9 cellular contexts compared by ENCODE assay signal in genomic region chr10:113381906-113382562, GRCh38.
DNase-seq lines count a peak whose midpoint lies in the region; ATAC-seq and TF ChIP-seq lines count a peak whose summit lies in the region.
"Had no signal": no experiment of that assay in that cellular context is flagged by ENCODE, and none has a peak within 500 bp of the region (broad histone marks: within the 10 kb centered on the region; RNA-seq: fewer than 3 reads in every experiment).

No MANE protein-coding gene starts in this region.

- peak overlapping the region; percentile 70 for H3K27ac Mint-ChIP-seq in stimulated activated naive B cell treated with anti-CD40 and anti-IgM and Interleukin-4, amounts not matched to agents 10 μg/mL and 1 μg/mL and 100 μg/mL, for 72 hours
- H3K27ac Mint-ChIP-seq: activated naive CD4-positive, alpha-beta T cell treated with anti-CD3 and anti-CD28 coated beads, Interleukin-2, amount 50 U/mL, for 72 hours had no signal

- H3K27me3 Mint-ChIP-seq in stimulated activated naive B cell treated with anti-CD40 and anti-IgM and Interleukin-4, amounts not matched to agents 10 μg/mL and 1 μg/mL and 100 μg/mL, for 72 hours, result peaks cover 12 to 19% of the 10 kb centered on the region in 2 donors

- H3K4me1 ChIP-seq in ACC112 (ENCODE audit: control insufficient read depth, insufficient read depth, low read length, unreplicated experiment), result peaks cover 28% of the 10 kb centered on the region

- H2AFZ ChIP-seq in ACC112 (ENCODE audit: low read length, unreplicated experiment), result peak overlapping the region; percentile 76

- H3K36me3 ChIP-seq in ACC112 (ENCODE audit: insufficient read depth, low read length), result no peaks in the 10 kb centered on the region

- DNase-seq in RPMI8226 (peak; percentile 50), fibroblast of the aortic adventitia (ENCODE audit: low read depth) (peak; percentile 48), superior temporal gyrus (ENCODE audit: extremely low spot score) (no peak)
- no peak for DNase-seq in stimulated activated naive B cell treated with anti-CD40 and anti-IgM and Interleukin-4, amounts not matched to agents 10 μg/mL and 1 μg/mL and 100 μg/mL, for 72 hours

- peaks cover 17% of the 10 kb centered on the region for H3K27me3 ChIP-seq in ACC112 (ENCODE audit: insufficient read depth, low read length)

- TF ChIP-seq CTCF in fibroblast of the aortic adventitia (IDR thresholded peaks at IDR 0.05; ENCODE audit: insufficient read depth, low read length), result no peak

- no peaks in the 10 kb centered on the region for H3K79me2 ChIP-seq in ACC112 (ENCODE audit: control insufficient read depth, insufficient read depth, low read length, unreplicated experiment)

- ATAC-seq in GM19452 (IDR thresholded peaks at IDR 0.05; ENCODE audit: unreplicated experiment) (peak; percentile 63), GM21717 (IDR thresholded peaks at IDR 0.05; ENCODE audit: unreplicated experiment) (no peak), HG02588 (IDR thresholded peaks at IDR 0.05; ENCODE audit: unreplicated experiment) (no peak)
- ATAC-seq in stimulated activated naive B cell treated with anti-CD40 and anti-IgM and Interleukin-4, amounts not matched to agents 10 μg/mL and 1 μg/mL and 100 μg/mL, for 72 hours (replicated peaks), result peak; percentile 44

- H3K27ac ChIP-seq in ACC112 (ENCODE audit: low read depth, low read length), result peak overlapping the region; percentile 62

- peaks cover 16 to 25% of the 10 kb centered on the region in 2 donors for H3K4me1 Mint-ChIP-seq in stimulated activated naive B cell treated with anti-CD40 and anti-IgM and Interleukin-4, amounts not matched to agents 10 μg/mL and 1 μg/mL and 100 μg/mL, for 72 hours

- H3K4me3 ChIP-seq in ACC112 (ENCODE audit: low read depth, low read length), result peak overlapping the region; percentile 72
- H3K4me3 ChIP-seq in fibroblast of the aortic adventitia (ENCODE audit: low read depth, low read length), result no peak overlapping the region

- no peaks in the 10 kb centered on the region for H3K36me3 Mint-ChIP-seq in stimulated activated naive B cell treated with anti-CD40 and anti-IgM and Interleukin-4, amounts not matched to agents 10 μg/mL and 1 μg/mL and 100 μg/mL, for 72 hours
- H3K36me3 Mint-ChIP-seq: activated naive CD4-positive, alpha-beta T cell treated with anti-CD3 and anti-CD28 coated beads, Interleukin-2, amount 50 U/mL, for 72 hours had no signal

- H3K9me3 Mint-ChIP-seq in stimulated activated naive B cell treated with anti-CD40 and anti-IgM and Interleukin-4, amounts not matched to agents 10 μg/mL and 1 μg/mL and 100 μg/mL, for 72 hours, result no peaks in the 10 kb centered on the region
- H3K9me3 Mint-ChIP-seq: activated naive CD4-positive, alpha-beta T cell treated with anti-CD3 and anti-CD28 coated beads, Interleukin-2, amount 50 U/mL, for 72 hours had no signal

- H3K4me3 Mint-ChIP-seq in stimulated activated naive B cell treated with anti-CD40 and anti-IgM and Interleukin-4, amounts not matched to agents 10 μg/mL and 1 μg/mL and 100 μg/mL, for 72 hours, result peak overlapping the region; percentile 48 to 56

Comparison
In these comparisons a context has a peak if more than half of its experiments do, and no peak if none do; other contexts are left out.
1. ATAC-seq: peak in GM19452 (single experiment) and stimulated activated naive B cell treated with anti-CD40 and anti-IgM and Interleukin-4, amounts not matched to agents 10 μg/mL and 1 μg/mL and 100 μg/mL, for 72 hours (2 of 2); none in GM21717 (single experiment) and HG02588 (single experiment).
2. DNase-seq: peak in RPMI8226 (single experiment) and fibroblast of the aortic adventitia (single experiment); none in stimulated activated naive B cell treated with anti-CD40 and anti-IgM and Interleukin-4, amounts not matched to agents 10 μg/mL and 1 μg/mL and 100 μg/mL, for 72 hours (single experiment) and superior temporal gyrus (single experiment).